13 cellular contexts compared by ENCODE assay signal in the genomic region with DNA sequence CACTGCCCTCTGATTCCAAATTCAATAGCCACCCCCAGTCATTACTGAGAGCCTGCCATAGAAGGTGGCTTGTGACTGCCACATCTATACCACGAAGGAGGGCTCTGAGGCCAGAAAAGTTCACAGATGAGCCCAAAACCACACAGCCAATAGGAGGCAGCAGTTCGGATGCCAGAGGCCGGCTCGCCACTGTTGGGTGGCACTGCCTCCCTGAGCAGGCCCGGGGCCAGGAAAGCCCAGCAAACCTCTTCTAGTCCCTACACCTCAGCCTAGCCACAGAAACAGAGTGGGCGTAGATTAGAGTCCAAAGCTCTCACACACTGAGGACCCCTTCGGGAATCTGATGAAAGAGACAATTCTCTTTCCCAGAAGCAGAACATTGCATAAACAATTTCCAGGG. TPM values are rescaled to one million over a fixed set of nuclear protein-coding genes. Genes with fewer than 3 reads are reported as not detected.
DNase-seq lines count a peak whose midpoint lies in the region; ATAC-seq and TF ChIP-seq lines count a peak whose summit lies in the region.
"Had no signal": no experiment of that assay in that cellular context is flagged by ENCODE, and none has a peak within 500 bp of the region (broad histone marks: within the 10 kb centered on the region; RNA-seq: fewer than 3 reads in every experiment).

No MANE protein-coding gene starts in this region.

- H3K4me2 ChIP-seq in IMR-90 (ENCODE audit: low read depth, low read length), result no peak overlapping the region
- H3K4me2 ChIP-seq: BLaER1 had no signal

- H2BK20ac ChIP-seq in IMR-90 (ENCODE audit: low read depth, low read length), result no peak overlapping the region

- H3K4me3 ChIP-seq in IMR-90 (ENCODE audit: insufficient read depth, low read depth, low read length), result no peak overlapping the region
- H3K4me3 ChIP-seq in dorsolateral prefrontal cortex, result no peak overlapping the region
- H3K4me3 ChIP-seq in mucosa of descending colon, result no peak overlapping the region
- H3K4me3 ChIP-seq: BLaER1, K562 had no signal

- H2BK120ac ChIP-seq in IMR-90 (ENCODE audit: low read depth, low read length), result no peak overlapping the region

- H4K20me1 ChIP-seq in IMR-90 (ENCODE audit: insufficient read depth, low read length), result peaks cover 10% of the 10 kb centered on the region; the same call in 1 of the 2 replicates

- POLR2A ChIA-PET in IMR-90 (lab: Charles Lee; ENCODE audit: unreplicated experiment), result no interaction called here

- peaks cover 16% of the 10 kb centered on the region for H3K9me1 ChIP-seq in IMR-90 (ENCODE audit: insufficient read depth, low read length)

- TF ChIP-seq POLR2A in IMR-90 (IDR thresholded peaks at IDR 0.05; ENCODE audit: low read depth, low read length), result no peak

- peaks cover 21% of the 10 kb centered on the region for H3K4me1 ChIP-seq in IMR-90 (ENCODE audit: control insufficient read depth, insufficient read depth, low read length)
- peaks cover 15% of the 10 kb centered on the region for H3K4me1 ChIP-seq in mucosa of descending colon (ENCODE audit: low read depth)

- TF ChIP-seq CTCF in C4-2B (conservative IDR thresholded peaks at IDR 0.05) (no peak), IMR-90 (conservative IDR thresholded peaks at IDR 0.05; ENCODE audit: low read depth, low read length) (no peak), dorsolateral prefrontal cortex (IDR thresholded peaks at IDR 0.05 in 54 of 56, conservative IDR thresholded peaks at IDR 0.05 in 2 of 56; ENCODE audit: low read depth in 1 of 56, partially characterized antibody in 56 of 56) (peak in 1 of 56 donors; percentile 7), mucosa of descending colon (IDR thresholded peaks at IDR 0.05) (no peak)

- no peak overlapping the region for H2AK9ac ChIP-seq in IMR-90 (replicated peaks; ENCODE audit: low read depth, low read length, poor library complexity)

- H3K56ac ChIP-seq in IMR-90 (ENCODE audit: extremely low read depth, insufficient read depth, low read length), result no peak overlapping the region

- H3K18ac ChIP-seq in IMR-90 (ENCODE audit: low read depth, low read length), result no peak overlapping the region

- H3K27ac ChIP-seq in C4-2B (peak overlapping the region; percentile 1; the same call in 1 of the 2 replicates), IMR-90 (ENCODE audit: insufficient read depth, low read length) (no peak overlapping the region), dorsolateral prefrontal cortex (peak overlapping the region in 32 of 59 donors; percentile 5 to 90 (median 74)), substantia nigra (ENCODE audit: low read depth, low read length, poor library complexity, severe bottlenecking) (peak overlapping the region; percentile 19)
- H3K27ac ChIP-seq: BLaER1 had no signal

- H4K8ac ChIP-seq in IMR-90 (ENCODE audit: low read depth in 2 of 2, low read length in 2 of 2), result no peak overlapping the region

- H3K4ac ChIP-seq in IMR-90 (ENCODE audit: low read depth, low read length), result no peak overlapping the region

- peaks cover 4% of the 10 kb centered on the region in 2 experiments; a peak in 1 of 4 replicates for H3K79me1 ChIP-seq in IMR-90 (ENCODE audit: low read depth in 1 of 2, low read length in 2 of 2)

- H3K9me3 ChIP-seq in IMR-90 (ENCODE audit: control insufficient read depth, insufficient read depth, low read length) (no peaks in the 10 kb centered on the region), mucosa of descending colon (no peaks in the 10 kb centered on the region)
- H3K9me3 ChIP-seq: BLaER1 had no signal

- no peaks in the 10 kb centered on the region for H3K36me3 ChIP-seq in IMR-90 (ENCODE audit: control insufficient read depth, insufficient read depth, low read length)
- no peaks in the 10 kb centered on the region for H3K36me3 ChIP-seq in mucosa of descending colon (ENCODE audit: low read depth)

- CTCF ChIA-PET in IMR-90 (lab: Yijun Ruan, JAX), result interaction anchor here (1.0 kb wide), 1 partner anchor 130 kb away, joined by 4 read pairs; no protein-coding TSS in a partner anchor

- H4K5ac ChIP-seq in IMR-90 (ENCODE audit: low read depth, low read length), result no peak overlapping the region

- no peak overlapping the region for H4K91ac ChIP-seq in IMR-90 (ENCODE audit: insufficient read depth, low read depth, low read length)

- no peak overlapping the region for H3K14ac ChIP-seq in IMR-90 (replicated peaks; ENCODE audit: low read depth, low read length)

- no TSS peak for BruUV-seq in IMR-90 (replicated peaks; lab: Mats Ljungman, UMichigan)

- H3K27me3 ChIP-seq in IMR-90 (ENCODE audit: control insufficient read depth, insufficient read depth, low read length) (no peaks in the 10 kb centered on the region), dorsolateral prefrontal cortex (peaks cover 0 to under 1% (median 0%) of the 10 kb centered on the region in 45 donors)

- no peak for TF ChIP-seq RAD21 in IMR-90 (IDR thresholded peaks at IDR 0.05; ENCODE audit: low read length)

- no peak overlapping the region for H2BK15ac ChIP-seq in IMR-90 (ENCODE audit: low read depth, low read length)

- in situ Hi-C loops in IMR-90 (cut with MboI; ENCODE audit: low sequenced_read_pairs), result loop anchor here (5.0 to 10.0 kb wide), 3 partner anchors 115 to 577 kb away; no protein-coding TSS in a partner anchor

- H3K9ac ChIP-seq in IMR-90 (ENCODE audit: low read depth, low read length), result no peak overlapping the region
- H3K9ac ChIP-seq: BLaER1 had no signal

- H2AK5ac ChIP-seq in IMR-90 (ENCODE audit: low read depth, low read length), result 0 out of 2 replicates have a peak overlapping the region, but pooled peaks have one; percentile 3

- WGBS in IMR-90 (ENCODE audit: extremely low coverage in 2 of 2, insufficient read length in 1 of 2), 2 experiments, result 80% methylated on average over 2 of the region's 7 CpGs; no CpG with 5 or more reads in 1 of the 2 experiments

- no peak for DNase-seq in IMR-90
- DNase-seq in dorsolateral prefrontal cortex, result no peak
- DNase-seq in substantia nigra (lab: John Stamatoyannopoulos, UW), result no peak
- DNase-seq in activated CD4-positive, alpha-beta T cell treated with anti-CD3 and anti-CD28 coated beads, Interleukin-2, amount 50 U/mL, for 48 hours, result no peak
- no peak for DNase-seq in mucosa of descending colon
- DNase-seq: AML-193; CD4-positive, CD25-positive, alpha-beta regulatory T cell; DMS53; HCEC 1CT had no signal

- H3K23ac ChIP-seq in IMR-90 (ENCODE audit: low read depth, low read length), result no peak overlapping the region

- no peak for ATAC-seq in IMR-90 (ENCODE audit: low read depth)
- no peak for ATAC-seq in mucosa of descending colon
- ATAC-seq in HG03520 (IDR thresholded peaks at IDR 0.05; ENCODE audit: unreplicated experiment), result no peak
- ATAC-seq: K562 had no signal

- intact Hi-C loops in IMR-90 (cut with micrococcal nuclease), result loop anchor here (2.0 kb wide), 2 partner anchors 339 to 517 kb away; no protein-coding TSS in a partner anchor
- intact Hi-C loops in dorsolateral prefrontal cortex (cut with DNase I), result loop anchor here (2.0 to 10.0 kb wide), 8 partner anchors 130 to 607 kb away; a partner anchor contains a TSS
- intact Hi-C loops in mucosa of descending colon (cut with DNase I, micrococcal nuclease), result loop anchor here (5.0 to 10.0 kb wide), 2 partner anchors 117 to 280 kb away; no protein-coding TSS in a partner anchor

- H2AFZ ChIP-seq in IMR-90 (replicated peaks; ENCODE audit: low read length, poor library complexity), result no peak overlapping the region

- no peak overlapping the region for H2BK5ac ChIP-seq in IMR-90 (ENCODE audit: low read depth, low read length, poor library complexity, severe bottlenecking)

- dilution Hi-C loops in IMR-90 (cut with HindIII; ENCODE audit: low sequenced_read_pairs, unreplicated experiment), result no loop called here

TF ChIP-seq in IMR-90, 13 proteins besides CTCF, POLR2A, EP300 and RAD21:
- TF ChIP-seq SMC3 (IDR thresholded peaks at IDR 0.05; ENCODE audit: low read depth, low read length), result no peak

RNA-seq across cellular contexts. Expression of a gene that starts 5.9 kb away (rescaled TPM):
- total RNA-seq in IMR-90 (2012; rRNA removed), result 10.2 and 28.9 TPM in 2 replicates
- polyA plus RNA-seq in IMR-90 (2012; rRNA removed), result 44.4 and 46.8 TPM in 2 replicates
- polyA plus RNA-seq in IMR-90 (2012; cell fraction: cytosol; rRNA removed), result 21.6 and 22.6 TPM in 2 replicates
- polyA plus RNA-seq in IMR-90 (2012; cell fraction: nucleus; rRNA removed; ENCODE audit: low replicate concordance), result 5.2 and 13.1 TPM in 2 replicates
- 100 to 1,000 TPM; 248 to 798 (median 441) TPM for total RNA-seq in dorsolateral prefrontal cortex
- 100 to 1,000 TPM; 162 to 274 (median 163) TPM for total RNA-seq in mucosa of descending colon

RNA-seq across cellular contexts. Expression of a gene that starts 16.1 kb away (rescaled TPM):
- total RNA-seq in IMR-90 (2012; rRNA removed), result 19.7 and 21.1 TPM in 2 replicates
- 20.6 and 20.7 TPM in 2 replicates for polyA plus RNA-seq in IMR-90 (2012; rRNA removed)
- 18.3 and 21.6 TPM in 2 replicates for polyA plus RNA-seq in IMR-90 (2012; cell fraction: cytosol; rRNA removed)
- polyA plus RNA-seq in IMR-90 (2012; cell fraction: nucleus; rRNA removed; ENCODE audit: low replicate concordance), result 8.3 and 10.7 TPM in 2 replicates
- total RNA-seq in dorsolateral prefrontal cortex, result 10 to 100 TPM; 16.4 to 29.4 (median 23.6) TPM
- 10 to 100 TPM; 31.5 to 44.9 (median 44.7) TPM for total RNA-seq in mucosa of descending colon
